ENCODE assay signal across 8 cellular contexts in genomic region chr18:36127866-36128845, GRCh38. TPM values are rescaled to one million over a fixed set of nuclear protein-coding genes. Genes with fewer than 3 reads are reported as not detected.
A peak's percentile ranks its signal among the peaks of the same experiment; 100 is the strongest.
DNase-seq lines count a peak whose midpoint lies in the region; ATAC-seq and TF ChIP-seq lines count a peak whose summit lies in the region.

No MANE protein-coding gene starts in this region.

- ATAC-seq in left lobe of liver (no peak), GM19023 (IDR thresholded peaks at IDR 0.05; ENCODE audit: unreplicated experiment) (no peak)

- H3K4me1 ChIP-seq in CD4-positive, alpha-beta memory T cell (ENCODE audit: insufficient read depth, low read length), result peaks cover 39% of the 10 kb centered on the region

- H3K36me3 ChIP-seq in CD4-positive, alpha-beta memory T cell (ENCODE audit: insufficient read depth, low read length), result peaks cover 4% of the 10 kb centered on the region

- no peaks in the 10 kb centered on the region for H3K27me3 ChIP-seq in CD4-positive, alpha-beta memory T cell (ENCODE audit: insufficient read depth, low read length)
- H3K27me3 ChIP-seq in HL-60 (ENCODE audit: insufficient read depth, poor library complexity, severe bottlenecking), result no peaks in the 10 kb centered on the region

- H3K9me3 Mint-ChIP-seq in CD4-positive, alpha-beta memory T cell, result peaks cover 0 to 3% (median 0%) of the 10 kb centered on the region in 8 donors
- no peaks in the 10 kb centered on the region for H3K9me3 Mint-ChIP-seq in osteocyte (ENCODE audit: unreplicated experiment)

- no peaks in the 10 kb centered on the region for H3K27me3 Mint-ChIP-seq in CD4-positive, alpha-beta memory T cell
- no peaks in the 10 kb centered on the region for H3K27me3 Mint-ChIP-seq in osteocyte (ENCODE audit: unreplicated experiment)

- POLR2A ChIA-PET in CD4-positive, alpha-beta memory T cell (lab: Charles Lee; ENCODE audit: partially characterized antibody), result interaction anchor here (0.6 to 3.4 kb wide), 19 partner anchors 8 to 701 kb away, joined by 3 to 31 read pairs (median 4); partner anchors contain the start of genes INO80C, KIAA1328, RMP24 and RPRD1A

- CTCF ChIA-PET in CD4-positive, alpha-beta memory T cell (lab: Charles Lee; ENCODE audit: partially characterized antibody), result interaction anchor here (1.1 to 1.9 kb wide), 4 partner anchors 15 to 110 kb away, joined by 3 to 6 read pairs (median 4); no protein-coding TSS in a partner anchor

- intact Hi-C loops in CD4-positive, alpha-beta memory T cell (cut with micrococcal nuclease), result loop anchor here (5.0 kb wide), 1 partner anchor 1086 kb away; the partner anchor contains the start of gene MAPRE2

- peak in 3 of 5 donors; percentile 0 to 13 (median 8) for DNase-seq in CD4-positive, alpha-beta memory T cell
- no peak for DNase-seq in HL-60 (ENCODE audit: low read depth in 1 of 2, low spot score in 1 of 2)
- peak; percentile 51 for DNase-seq in foreskin melanocyte
- DNase-seq in osteocyte (ENCODE audit: extremely low spot score, unreplicated experiment), result no peak
- DNase-seq in left lobe of liver (ENCODE audit: low spot score), result no peak
- no peak for DNase-seq in activated CD4-positive, CD25-positive, alpha-beta regulatory T cell (lab: John Stamatoyannopoulos, UW)

- TF ChIP-seq CTCF in HL-60 (IDR thresholded peaks at IDR 0.05; ENCODE audit: insufficient read depth, low read length) (no peak), VCaP (conservative IDR thresholded peaks at IDR 0.05) (no peak), osteocyte (IDR thresholded peaks at IDR 0.05) (no peak)

- peak overlapping the region; percentile 85 to 90 for H3K4me3 ChIP-seq in CD4-positive, alpha-beta memory T cell (ENCODE audit: low read length in 2 of 2)
- H3K4me3 ChIP-seq in HL-60 (replicated peaks; ENCODE audit: insufficient read depth, low read length), result peak overlapping the region; percentile 100

- H3K36me3 Mint-ChIP-seq in CD4-positive, alpha-beta memory T cell, result peaks cover 18 to 39% of the 10 kb centered on the region in 2 donors
- H3K36me3 Mint-ChIP-seq in osteocyte (ENCODE audit: unreplicated experiment), result peaks cover 23% of the 10 kb centered on the region

- H3K4me1 Mint-ChIP-seq in CD4-positive, alpha-beta memory T cell, result peaks cover 34 to 71% (median 54%) of the 10 kb centered on the region in 4 donors
- peaks cover 40% of the 10 kb centered on the region for H3K4me1 Mint-ChIP-seq in osteocyte (ENCODE audit: unreplicated experiment)

- H3K27ac Mint-ChIP-seq in CD4-positive, alpha-beta memory T cell, result peak overlapping the region; percentile 86 to 99 (median 98)
- H3K27ac Mint-ChIP-seq in osteocyte (ENCODE audit: unreplicated experiment), result peak overlapping the region; percentile 95

- no peaks in the 10 kb centered on the region for H3K9me3 ChIP-seq in CD4-positive, alpha-beta memory T cell (ENCODE audit: control insufficient read depth in 1 of 2, low read length in 2 of 2)

- peak overlapping the region; percentile 92 to 98 (median 98) for H3K4me3 Mint-ChIP-seq in CD4-positive, alpha-beta memory T cell
- H3K4me3 Mint-ChIP-seq in osteocyte (ENCODE audit: unreplicated experiment), result peak overlapping the region; percentile 94

- peak overlapping the region; percentile 100 for H3K27ac ChIP-seq in CD4-positive, alpha-beta memory T cell (ENCODE audit: low read depth, low read length)
- H3K27ac ChIP-seq in HL-60 (replicated peaks), result peak overlapping the region; percentile 97
- H3K27ac ChIP-seq in VCaP, result peak overlapping the region; percentile 99

RNA-seq across cellular contexts. Expression of gene SLC39A6, which starts 1.0 kb away (rescaled TPM):
- total RNA-seq in CD4-positive, alpha-beta memory T cell, result 10 to 100 TPM; 18.9 to 19.7 TPM
- 10 to 100 TPM; 35.4 to 41.8 TPM for polyA plus RNA-seq in CD4-positive, alpha-beta memory T cell
- total RNA-seq in osteocyte (75.8 and 79.2 TPM in 2 replicates), left lobe of liver (6.6 TPM)

RNA-seq across cellular contexts. Expression of gene ELP2, which starts 1.5 kb away (rescaled TPM):
- total RNA-seq in CD4-positive, alpha-beta memory T cell, result 100 to 1,000 TPM; 139 to 143 TPM
- polyA plus RNA-seq in CD4-positive, alpha-beta memory T cell, result 10 to 100 TPM; 76.3 to 81.3 TPM
- total RNA-seq in osteocyte (89.9 and 93.4 TPM in 2 replicates), left lobe of liver (52.1 TPM)

RNA-seq across cellular contexts. Expression of gene MOCOS, which starts 59.1 kb away (rescaled TPM):
- total RNA-seq in CD4-positive, alpha-beta memory T cell, result under 1 TPM in 1 of 2 experiments, not detected in 1; 0.12 TPM
- under 1 TPM in 1 of 2 donors, not detected in 1; 0.06 TPM for polyA plus RNA-seq in CD4-positive, alpha-beta memory T cell
- total RNA-seq in osteocyte (5.2 and 5.5 TPM in 2 replicates), left lobe of liver (27.4 TPM)

Comparison
In these comparisons a context has a peak if more than half of its experiments do, and no peak if none do; other contexts are left out.
1. DNase-seq: peak in CD4-positive, alpha-beta memory T cell (3 of 5) and foreskin melanocyte (single experiment); none in HL-60 (0 of 2), osteocyte (single experiment), left lobe of liver (single experiment) and activated CD4-positive, CD25-positive, alpha-beta regulatory T cell (0 of 4).
2. Peak in every context shown above with its lines, with median percentiles within 50 percentile points of each other: H3K27ac ChIP-seq.